In genomic region chr1:160097196-160097910, GRCh38 we compare ENCODE assay signal across 2 cellular contexts.
TF ChIP-seq lines count a peak whose summit lies in the region.

No MANE protein-coding gene starts in this region.

TF ChIP-seq in SK-N-SH, 30 proteins besides CTCF, POLR2A, EP300 and RAD21 (continued from another document):
- no peak for TF ChIP-seq YY1 (IDR thresholded peaks at IDR 0.05; ENCODE audit: low read depth)
- no peak for TF ChIP-seq NRF1 (IDR thresholded peaks at IDR 0.05; ENCODE audit: low read depth, low read length)

TF ChIP-seq in SK-N-SH treated with all-trans-retinoic acid at 6 μM for 48 hours, 23 proteins besides CTCF, POLR2A, EP300 and RAD21 (continued from another document):
- TF ChIP-seq, protein P1, sequence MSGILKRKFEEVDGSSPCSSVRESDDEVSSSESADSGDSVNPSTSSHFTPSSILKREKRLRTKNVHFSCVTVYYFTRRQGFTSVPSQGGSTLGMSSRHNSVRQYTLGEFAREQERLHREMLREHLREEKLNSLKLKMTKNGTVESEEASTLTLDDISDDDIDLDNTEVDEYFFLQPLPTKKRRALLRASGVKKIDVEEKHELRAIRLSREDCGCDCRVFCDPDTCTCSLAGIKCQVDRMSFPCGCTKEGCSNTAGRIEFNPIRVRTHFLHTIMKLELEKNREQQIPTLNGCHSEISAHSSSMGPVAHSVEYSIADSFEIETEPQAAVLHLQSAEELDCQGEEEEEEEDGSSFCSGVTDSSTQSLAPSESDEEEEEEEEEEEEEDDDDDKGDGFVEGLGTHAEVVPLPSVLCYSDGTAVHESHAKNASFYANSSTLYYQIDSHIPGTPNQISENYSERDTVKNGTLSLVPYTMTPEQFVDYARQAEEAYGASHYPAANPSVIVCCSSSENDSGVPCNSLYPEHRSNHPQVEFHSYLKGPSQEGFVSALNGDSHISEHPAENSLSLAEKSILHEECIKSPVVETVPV (CRISPR knock-in tag; IDR thresholded peaks at IDR 0.05) = no peak
- TF ChIP-seq OSR1 (CRISPR knock-in tag; IDR thresholded peaks at IDR 0.05) (no peak), CSDC2 (CRISPR knock-in tag; IDR thresholded peaks at IDR 0.05) (no peak), ESRRG (CRISPR knock-in tag; IDR thresholded peaks at IDR 0.05) (no peak), RARB (CRISPR knock-in tag; IDR thresholded peaks at IDR 0.05) (no peak), BACH2 (CRISPR knock-in tag; IDR thresholded peaks at IDR 0.05; ENCODE audit: borderline replicate concordance) (no peak), PATZ1 (CRISPR knock-in tag; IDR thresholded peaks at IDR 0.05; ENCODE audit: borderline replicate concordance) (no peak)
- TF ChIP-seq, protein P2, sequence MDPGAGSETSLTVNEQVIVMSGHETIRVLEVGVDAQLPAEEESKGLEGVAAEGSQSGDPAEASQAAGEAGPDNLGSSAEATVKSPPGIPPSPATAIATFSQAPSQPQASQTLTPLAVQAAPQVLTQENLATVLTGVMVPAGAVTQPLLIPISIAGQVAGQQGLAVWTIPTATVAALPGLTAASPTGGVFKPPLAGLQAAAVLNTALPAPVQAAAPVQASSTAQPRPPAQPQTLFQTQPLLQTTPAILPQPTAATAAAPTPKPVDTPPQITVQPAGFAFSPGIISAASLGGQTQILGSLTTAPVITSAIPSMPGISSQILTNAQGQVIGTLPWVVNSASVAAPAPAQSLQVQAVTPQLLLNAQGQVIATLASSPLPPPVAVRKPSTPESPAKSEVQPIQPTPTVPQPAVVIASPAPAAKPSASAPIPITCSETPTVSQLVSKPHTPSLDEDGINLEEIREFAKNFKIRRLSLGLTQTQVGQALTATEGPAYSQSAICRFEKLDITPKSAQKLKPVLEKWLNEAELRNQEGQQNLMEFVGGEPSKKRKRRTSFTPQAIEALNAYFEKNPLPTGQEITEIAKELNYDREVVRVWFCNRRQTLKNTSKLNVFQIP (CRISPR knock-in tag; IDR thresholded peaks at IDR 0.05; ENCODE audit: borderline replicate concordance, low read depth) = no peak
